Comparison of ENCODE assay signal across 13 cellular contexts in the genomic region with DNA sequence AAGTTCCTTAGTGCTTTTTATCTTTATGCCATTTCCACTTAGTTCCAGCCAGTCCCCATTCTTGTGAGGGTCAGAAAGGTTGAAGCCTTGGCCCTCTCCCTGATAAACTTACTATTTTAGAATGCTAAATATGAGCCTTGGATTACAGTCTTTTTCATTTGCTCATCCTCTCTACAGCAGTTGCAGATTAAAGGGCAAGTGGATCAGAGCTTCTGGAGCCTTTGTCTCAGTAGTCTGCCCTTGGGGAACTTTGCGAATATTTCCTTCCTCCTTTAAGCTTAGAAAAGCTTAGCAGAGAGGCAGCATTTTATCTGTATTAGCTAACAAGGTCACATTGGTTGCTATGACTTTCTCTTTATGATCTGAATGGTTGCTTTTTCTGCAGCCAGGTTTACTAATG.
"Had no signal": no experiment of that assay in that cellular context is flagged by ENCODE, and none has a peak within 500 bp of the region (broad histone marks: within the 10 kb centered on the region; RNA-seq: fewer than 3 reads in every experiment).

No MANE protein-coding gene starts in this region.

- H3K4me3 Mint-ChIP-seq: activated B cell treated with CpG ODN at 0.5 μM for 24 hours; activated CD4-positive, alpha-beta T cell treated with anti-CD3 and anti-CD28 coated beads, Interleukin-2, amount 10 ng/mL, durations not matched to agents 7 days and 5 days; activated naive CD4-positive, alpha-beta T cell treated with anti-CD3 and anti-CD28 coated beads, Interleukin-2, amount 10 ng/mL, durations not matched to agents 7 days and 5 days; activated T-helper 17 cell treated with anti-CD3 and anti-CD28 coated beads, Interleukin-2, amount 50 U/mL, for 72 hours; dendritic cell treated with granulocyte-macrophage colony-stimulating factor and Interleukin-4, amounts not matched to agents 40 ng/mL and 50 ng/mL, for 4 days; neural crest cell; T-cell had no signal

- H3K27ac ChIP-seq: body of pancreas had no signal

- DNase-seq: activated B cell treated with CpG ODN at 0.5 μM for 24 hours; activated CD4-positive, alpha-beta T cell treated with anti-CD3 and anti-CD28 coated beads, Interleukin-2, amount 10 ng/mL, durations not matched to agents 7 days and 5 days; activated CD8-positive, alpha-beta memory T cell treated with anti-CD3 and anti-CD28 coated beads for 24 hours; activated naive CD4-positive, alpha-beta T cell treated with anti-CD3 and anti-CD28 coated beads, Interleukin-2, amount 10 ng/mL, durations not matched to agents 7 days and 5 days; activated T-cell treated with anti-CD3 and anti-CD28 coated beads for 4 hours; body of pancreas; cerebellar nuclear complex; mesenchymal stem cell; T-cell; T1000 had no signal

- H3K9me3 ChIP-seq: body of pancreas had no signal

- H3K27me3 ChIP-seq: body of pancreas had no signal

- ATAC-seq: activated T-helper 17 cell treated with anti-CD3 and anti-CD28 coated beads, Interleukin-2, amount 50 U/mL, for 72 hours; body of pancreas; T-cell had no signal

- H3K27me3 Mint-ChIP-seq: activated B cell treated with CpG ODN at 0.5 μM for 24 hours; activated CD4-positive, alpha-beta T cell treated with anti-CD3 and anti-CD28 coated beads, Interleukin-2, amount 10 ng/mL, durations not matched to agents 7 days and 5 days; activated T-helper 17 cell treated with anti-CD3 and anti-CD28 coated beads, Interleukin-2, amount 50 U/mL, for 72 hours; dendritic cell treated with granulocyte-macrophage colony-stimulating factor and Interleukin-4, amounts not matched to agents 40 ng/mL and 50 ng/mL, for 4 days; T-cell had no signal

- H3K27ac Mint-ChIP-seq: activated B cell treated with CpG ODN at 0.5 μM for 24 hours; activated CD4-positive, alpha-beta T cell treated with anti-CD3 and anti-CD28 coated beads, Interleukin-2, amount 10 ng/mL, durations not matched to agents 7 days and 5 days; activated naive CD4-positive, alpha-beta T cell treated with anti-CD3 and anti-CD28 coated beads, Interleukin-2, amount 10 ng/mL, durations not matched to agents 7 days and 5 days; activated T-helper 17 cell treated with anti-CD3 and anti-CD28 coated beads, Interleukin-2, amount 50 U/mL, for 72 hours; dendritic cell treated with granulocyte-macrophage colony-stimulating factor and Interleukin-4, amounts not matched to agents 40 ng/mL and 50 ng/mL, for 4 days; T-cell had no signal

- H3K4me3 ChIP-seq: body of pancreas had no signal

- H3K4me1 Mint-ChIP-seq: activated B cell treated with CpG ODN at 0.5 μM for 24 hours; activated CD4-positive, alpha-beta T cell treated with anti-CD3 and anti-CD28 coated beads, Interleukin-2, amount 10 ng/mL, durations not matched to agents 7 days and 5 days; activated naive CD4-positive, alpha-beta T cell treated with anti-CD3 and anti-CD28 coated beads, Interleukin-2, amount 10 ng/mL, durations not matched to agents 7 days and 5 days; activated T-helper 17 cell treated with anti-CD3 and anti-CD28 coated beads, Interleukin-2, amount 50 U/mL, for 72 hours; T-cell had no signal

- H3K9me3 Mint-ChIP-seq: activated T-helper 17 cell treated with anti-CD3 and anti-CD28 coated beads, Interleukin-2, amount 50 U/mL, for 72 hours had no signal
